Comparison of ENCODE assay signal across 8 cellular contexts in the genomic region with DNA sequence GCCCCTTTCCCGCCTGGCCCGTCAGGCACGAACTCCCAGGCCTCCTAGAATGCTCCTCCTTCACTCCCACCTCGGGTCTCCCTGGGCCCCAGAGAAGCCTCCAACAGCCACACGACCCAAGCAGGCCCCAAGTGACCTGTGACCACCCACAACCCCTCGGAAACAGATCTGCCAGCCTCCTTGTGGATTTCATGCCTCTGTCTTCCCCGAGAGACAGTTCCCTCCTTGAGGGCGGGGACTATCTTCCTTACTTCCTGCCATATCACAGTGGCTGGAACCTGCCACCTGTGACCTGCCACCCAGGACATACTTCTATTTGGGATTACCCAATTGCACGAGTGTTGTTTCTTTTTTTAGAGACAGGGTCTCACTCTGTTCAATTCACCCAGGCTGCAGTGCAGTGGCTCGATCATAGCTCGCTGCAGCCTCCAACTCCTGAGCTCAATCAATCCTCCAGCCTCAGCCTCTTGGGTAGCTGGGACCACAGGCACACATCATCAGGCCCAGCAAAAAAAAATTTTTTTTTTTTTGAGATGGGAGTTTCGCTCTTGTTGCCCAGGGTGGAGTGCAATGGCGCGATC. TPM values are rescaled to one million over a fixed set of nuclear protein-coding genes. Genes with fewer than 3 reads are reported as not detected.
DNase-seq lines count a peak whose midpoint lies in the region; ATAC-seq, FAIRE-seq and TF ChIP-seq lines count a peak whose summit lies in the region.

No MANE protein-coding gene starts in this region.

- dilution Hi-C loops in keratinocyte (cut with MboI; ENCODE audit: extremely low pct_ligation_motif_present, low sequenced_read_pairs), result no loop called here

- no peaks in the 10 kb centered on the region for H4K20me1 ChIP-seq in keratinocyte (ENCODE audit: control insufficient read depth, extremely low read depth, insufficient read depth, low read length)

- FAIRE-seq in keratinocyte (lab: Jason Lieb, UNC), result no peak

- H3K4me2 ChIP-seq in keratinocyte (ENCODE audit: control insufficient read depth, extremely low read depth, insufficient read depth, low read depth, low read length), result peak overlapping the region; percentile 5

- H3K4me1 Mint-ChIP-seq in activated naive CD4-positive, alpha-beta T cell treated with anti-CD3 and anti-CD28 coated beads for 36 hours (ENCODE audit: low read depth), result peaks cover 32% of the 10 kb centered on the region

- no peak for DNase-seq in activated naive CD4-positive, alpha-beta T cell treated with anti-CD3 and anti-CD28 coated beads for 36 hours
- DNase-seq in activated naive CD4-positive, alpha-beta T cell treated with Interleukin-2 at 50 U/mL for 16 hours, result no peak
- DNase-seq in RWPE2 (ENCODE audit: low spot score) (no peak), keratinocyte (ENCODE audit: low read depth, low spot score) (no peak), tibial nerve (ENCODE audit: low spot score in 2 of 2) (no peak), EL (no peak), SW480 (ENCODE audit: low spot score) (no peak), activated gamma-delta T cell treated with Interleukin-2 at 50 U/mL for 16 hours (no peak)

- no peak for TF ChIP-seq POLR2A in tibial nerve (IDR thresholded peaks at IDR 0.05)

- CTCF ChIA-PET in activated naive CD4-positive, alpha-beta T cell treated with anti-CD3 and anti-CD28 coated beads for 36 hours (lab: Charles Lee), result interaction anchor here (1.1 to 2.4 kb wide), 6 partner anchors 24 to 161 kb away, joined by 3 to 17 read pairs (median 6); no protein-coding TSS in a partner anchor

- H3K27me3 ChIP-seq in RWPE2 (ENCODE audit: insufficient read depth, poor library complexity, severe bottlenecking) (no peaks in the 10 kb centered on the region), keratinocyte (ENCODE audit: control insufficient read depth, extremely low read depth, insufficient read depth, low read length) (no peaks in the 10 kb centered on the region), tibial nerve (no peaks in the 10 kb centered on the region)

- peaks cover 12% of the 10 kb centered on the region for H3K36me3 Mint-ChIP-seq in activated naive CD4-positive, alpha-beta T cell treated with anti-CD3 and anti-CD28 coated beads for 36 hours (ENCODE audit: low read depth)

- H3K9me3 ChIP-seq in RWPE2 (ENCODE audit: severe bottlenecking) (no peaks in the 10 kb centered on the region), keratinocyte (ENCODE audit: control insufficient read depth, low read depth, low read length) (no peaks in the 10 kb centered on the region), tibial nerve (no peaks in the 10 kb centered on the region)

- H3K27ac Mint-ChIP-seq in activated naive CD4-positive, alpha-beta T cell treated with anti-CD3 and anti-CD28 coated beads for 36 hours, result peak overlapping the region; percentile 92

- no peak for TF ChIP-seq EP300 in tibial nerve (IDR thresholded peaks at IDR 0.05)

- no peaks in the 10 kb centered on the region for H3K27me3 Mint-ChIP-seq in activated naive CD4-positive, alpha-beta T cell treated with anti-CD3 and anti-CD28 coated beads for 36 hours (ENCODE audit: low read depth)

- peak overlapping the region; percentile 79 for H3K4me3 Mint-ChIP-seq in activated naive CD4-positive, alpha-beta T cell treated with anti-CD3 and anti-CD28 coated beads for 36 hours

- H3K9ac ChIP-seq in keratinocyte (ENCODE audit: control insufficient read depth, extremely low read depth, insufficient read depth, low read length), result peak overlapping the region; percentile 98

- H3K36me3 ChIP-seq in RWPE2 (ENCODE audit: low read depth), result peaks cover 27% of the 10 kb centered on the region
- H3K36me3 ChIP-seq in keratinocyte (ENCODE audit: control insufficient read depth in 2 of 2, extremely low read depth in 1 of 2, insufficient read depth in 2 of 2, low read length in 2 of 2), result peaks cover 14 to 15% of the 10 kb centered on the region in 2 experiments
- peaks cover 0 to 32% (median 0%) of the 10 kb centered on the region in 3 donors for H3K36me3 ChIP-seq in tibial nerve

- WGBS in tibial nerve, 2 donors, result 73 to 78% methylated on average over 13 of the region's 14 CpGs

- H3K9me1 ChIP-seq in keratinocyte (ENCODE audit: control insufficient read depth, extremely low read depth, insufficient read depth, low read length), result no peaks in the 10 kb centered on the region

- H3K27ac ChIP-seq in RWPE2 (ENCODE audit: poor library complexity, severe bottlenecking) (peak overlapping the region; percentile 79), keratinocyte (ENCODE audit: control insufficient read depth, insufficient read depth, low read length) (peak overlapping the region; percentile 58), tibial nerve (peak overlapping the region; percentile 50 to 89 (median 86))

- H3K4me1 ChIP-seq in RWPE2 (ENCODE audit: insufficient read depth, poor library complexity, severe bottlenecking) (no peaks in the 10 kb centered on the region), keratinocyte (ENCODE audit: control insufficient read depth, extremely low read depth, insufficient read depth, low read length) (peaks cover 11% of the 10 kb centered on the region), tibial nerve (peaks cover 0 to 39% (median 22%) of the 10 kb centered on the region in 4 donors)

- H2AFZ ChIP-seq in keratinocyte (ENCODE audit: control insufficient read depth, low read length), result peak overlapping the region; percentile 33

- H3K9me3 Mint-ChIP-seq in activated naive CD4-positive, alpha-beta T cell treated with anti-CD3 and anti-CD28 coated beads for 36 hours, result no peaks in the 10 kb centered on the region

- ATAC-seq in RWPE2 (ENCODE audit: low read depth), result no peak

- H3K4me3 ChIP-seq in RWPE2 (ENCODE audit: severe bottlenecking), result peak overlapping the region; percentile 65
- H3K4me3 ChIP-seq in keratinocyte (ENCODE audit: control insufficient read depth in 2 of 3, extremely low read depth in 1 of 3, insufficient read depth in 2 of 3, low read depth in 1 of 3, low read length in 3 of 3), result no peak overlapping the region
- H3K4me3 ChIP-seq in tibial nerve, result no peak overlapping the region

- TF ChIP-seq CTCF in RWPE2 (IDR thresholded peaks at IDR 0.05; ENCODE audit: poor library complexity, severe bottlenecking) (no peak), keratinocyte (optimal IDR thresholded peaks at IDR 0.05 in 1 of 3, IDR thresholded peaks at IDR 0.05 in 1 of 3, conservative IDR thresholded peaks at IDR 0.05 in 1 of 3; ENCODE audit: extremely low read depth in 1 of 3, insufficient read depth in 2 of 3, low read length in 3 of 3) (no peak), tibial nerve (IDR thresholded peaks at IDR 0.05) (no peak)

- peaks cover 46% of the 10 kb centered on the region for H3K79me2 ChIP-seq in keratinocyte (ENCODE audit: control insufficient read depth, insufficient read depth, low read length)

- intact Hi-C loops in activated naive CD4-positive, alpha-beta T cell treated with anti-CD3 and anti-CD28 coated beads for 36 hours (cut with micrococcal nuclease), result loop anchor here (1.0 to 5.0 kb wide), 6 partner anchors 26 to 425 kb away; partner anchors contain the start of genes TNRC18 and WIPI2

RNA-seq across cellular contexts. Expression of gene TNRC18, which starts 25.9 kb away (rescaled TPM):
- 10 to 100 TPM; 36.0 to 43.8 TPM for total RNA-seq in activated naive CD4-positive, alpha-beta T cell treated with anti-CD3 and anti-CD28 coated beads for 36 hours
- 9.3 to 25.7 TPM (median 13.2 TPM) in 3 replicates for polyA plus RNA-seq in keratinocyte
- 18.5 TPM for polyA plus RNA-seq in keratinocyte (2011; ENCODE audit: low read depth)
- 7.1 and 13.8 TPM in 2 replicates for polyA plus RNA-seq in keratinocyte (2011; cell fraction: cytosol; rRNA removed)
- polyA plus RNA-seq in keratinocyte (2011; cell fraction: nucleus; rRNA removed), result 62.2 and 62.8 TPM in 2 replicates
- polyA plus RNA-seq in keratinocyte (2012; ENCODE audit: low replicate concordance), result 15.0 and 64.6 TPM in 2 replicates
- polyA minus RNA-seq in keratinocyte, result 29.6 to 131 TPM (median 30.0 TPM) in 3 replicates
- polyA minus RNA-seq in keratinocyte (2011; cell fraction: cytosol; rRNA and poly(A)+ RNA removed), result 74.2 TPM
- polyA minus RNA-seq in keratinocyte (2011; cell fraction: nucleus; rRNA and poly(A)+ RNA removed), result 86.9 and 115 TPM in 2 replicates
- 100 to 1,000 TPM in 3 of 4 donors, 10 to 100 TPM in 1; 76.9 to 241 (median 147) TPM for total RNA-seq in tibial nerve
